In genomic region chr2:176534798-176535479, GRCh38 we compare ENCODE assay signal across 15 cellular contexts.
A peak's percentile ranks its signal among the peaks of the same experiment; 100 is the strongest.
DNase-seq lines count a peak whose midpoint lies in the region; FAIRE-seq and TF ChIP-seq lines count a peak whose summit lies in the region.
"Had no signal": no experiment of that assay in that cellular context is flagged by ENCODE, and none has a peak within 500 bp of the region (broad histone marks: within the 10 kb centered on the region; RNA-seq: fewer than 3 reads in every experiment).

No MANE protein-coding gene starts in this region.

- no peaks in the 10 kb centered on the region for H3K9me3 Mint-ChIP-seq in mesothelial cell of epicardium
- H3K9me3 Mint-ChIP-seq: CD4-positive, alpha-beta T cell had no signal

- H3K27me3 Mint-ChIP-seq in mesothelial cell of epicardium (ENCODE audit: low read depth), result peaks cover 81% of the 10 kb centered on the region

- DNase-seq in AG20443 (ENCODE audit: low spot score) (peak; percentile 75), LHCN-M2 (ENCODE audit: low read depth) (peak; percentile 38), adipocyte (ENCODE audit: low read depth) (no peak), kidney tubule cell (ENCODE audit: low spot score) (peak; percentile 86), stomach (no peak), coronary artery (ENCODE audit: low spot score) (no peak), mesothelial cell of epicardium (ENCODE audit: low spot score in 2 of 2, unreplicated experiment in 2 of 2) (no peak), urothelium cell line (ENCODE audit: low spot score) (no peak)
- DNase-seq: CD4-positive, alpha-beta T cell; central memory CD4-positive, alpha-beta T cell; lower lobe of right lung; MM.1S; pancreas; testis had no signal

- H3K4me3 ChIP-seq in adipocyte (ENCODE audit: low read length) (peak overlapping the region; percentile 17), stomach (no peak overlapping the region), coronary artery (no peak overlapping the region)
- H3K4me3 ChIP-seq: GM12878, lower lobe of right lung, pancreas, testis had no signal

- FAIRE-seq in urothelium cell line (lab: Jason Lieb, UNC), result no peak
- FAIRE-seq: GM12878, pancreas had no signal

- H3K27ac Mint-ChIP-seq in mesothelial cell of epicardium, result no peak overlapping the region
- H3K27ac Mint-ChIP-seq: CD4-positive, alpha-beta T cell had no signal

- no peak overlapping the region for H3K4me3 Mint-ChIP-seq in mesothelial cell of epicardium
- H3K4me3 Mint-ChIP-seq: CD4-positive, alpha-beta T cell had no signal

- no peaks in the 10 kb centered on the region for H3K9me3 ChIP-seq in adipocyte (ENCODE audit: control insufficient read depth, low read length)
- no peaks in the 10 kb centered on the region for H3K9me3 ChIP-seq in stomach
- H3K9me3 ChIP-seq: lower lobe of right lung, pancreas, testis had no signal

- TF ChIP-seq CTCF in stomach (IDR thresholded peaks at IDR 0.05) (no peak), coronary artery (IDR thresholded peaks at IDR 0.05) (no peak), mesothelial cell of epicardium (IDR thresholded peaks at IDR 0.05; ENCODE audit: unreplicated experiment) (no peak)

- peaks cover under 1% of the 10 kb centered on the region for H3K27me3 ChIP-seq in adipocyte (replicated peaks; ENCODE audit: control insufficient read depth, insufficient read depth, low read length)
- no peaks in the 10 kb centered on the region for H3K27me3 ChIP-seq in stomach
- H3K27me3 ChIP-seq: pancreas, testis had no signal

- peaks cover 22% of the 10 kb centered on the region for H3K4me1 Mint-ChIP-seq in mesothelial cell of epicardium

- TF ChIP-seq EP300 in stomach (IDR thresholded peaks at IDR 0.05), result no peak

- H3K9ac ChIP-seq in adipocyte (ENCODE audit: low read length), result no peak overlapping the region

- H3K27ac ChIP-seq in stomach (no peak overlapping the region), coronary artery (no peak overlapping the region)
- H3K27ac ChIP-seq: lower lobe of right lung, pancreas, testis had no signal

- no peak for TF ChIP-seq POLR2A in stomach (IDR thresholded peaks at IDR 0.05)

- no peaks in the 10 kb centered on the region for H3K36me3 Mint-ChIP-seq in mesothelial cell of epicardium

- no peaks in the 10 kb centered on the region for H3K36me3 ChIP-seq in adipocyte (ENCODE audit: control insufficient read depth, insufficient read depth, low read length, severe bottlenecking)
- H3K36me3 ChIP-seq in stomach, result no peaks in the 10 kb centered on the region
- H3K36me3 ChIP-seq: lower lobe of right lung, pancreas had no signal

- intact Hi-C loops in stomach (cut with DNase I; ENCODE audit: low total_unique reads), result no loop called here

- H3K4me1 ChIP-seq in adipocyte (ENCODE audit: control insufficient read depth, insufficient read depth, low read length) (peaks cover 29% of the 10 kb centered on the region), stomach (no peaks in the 10 kb centered on the region)
- H3K4me1 ChIP-seq: lower lobe of right lung, pancreas, testis had no signal

- WGBS in stomach, 5 donors, result 67 to 76% (median 71%) methylated on average over 9 of the region's 9 CpGs

Comparison
In these comparisons a context has a peak if more than half of its experiments do, and no peak if none do; other contexts are left out.
1. DNase-seq: peak in AG20443 (single experiment), LHCN-M2 (single experiment) and kidney tubule cell (single experiment); none in adipocyte (single experiment), stomach (single experiment), coronary artery (single experiment), mesothelial cell of epicardium (0 of 2) and urothelium cell line (single experiment).